Comparison of ENCODE assay signal across 9 cellular contexts in the genomic region with DNA sequence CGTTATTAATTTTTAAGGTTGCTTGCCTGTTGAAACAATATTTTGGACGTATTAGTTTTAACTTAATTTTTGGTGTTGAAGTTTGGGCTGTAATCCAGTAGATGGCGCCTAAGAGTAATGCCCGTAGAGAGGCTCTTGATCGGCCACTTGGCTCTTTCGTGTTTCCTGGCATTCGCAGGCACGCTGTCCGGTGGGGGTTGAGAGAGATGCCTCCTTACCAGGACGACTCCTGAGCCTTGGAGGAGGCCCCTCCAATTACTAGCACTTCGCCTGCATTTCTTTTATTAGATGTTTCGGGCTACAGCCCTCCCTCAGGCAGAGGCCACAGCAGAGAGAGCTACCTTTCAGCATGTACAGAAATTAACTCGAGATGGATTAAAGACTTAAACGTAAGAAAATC. TPM values are rescaled to one million over a fixed set of nuclear protein-coding genes. Genes with fewer than 3 reads are reported as not detected.
A peak's percentile ranks its signal among the peaks of the same experiment; 100 is the strongest.
DNase-seq lines count a peak whose midpoint lies in the region; ATAC-seq and TF ChIP-seq lines count a peak whose summit lies in the region.
"Had no signal": no experiment of that assay in that cellular context is flagged by ENCODE, and none has a peak within 500 bp of the region (broad histone marks: within the 10 kb centered on the region; RNA-seq: fewer than 3 reads in every experiment).

No MANE protein-coding gene starts in this region.

- H4K20me1 ChIP-seq in mammary epithelial cell (ENCODE audit: insufficient read depth, low read length), result no peaks in the 10 kb centered on the region

- CTCF ChIA-PET in mammary epithelial cell (lab: Charles Lee; ENCODE audit: low non-redundant PET), result interaction anchor here (1.1 kb wide), 1 partner anchor 307 kb away, joined by 3 read pairs; no protein-coding TSS in a partner anchor

- TF ChIP-seq CTCF in heart right ventricle (IDR thresholded peaks at IDR 0.05) (peak in 7 of 9 donors; percentile 23 to 66 (median 47)), mammary epithelial cell (conservative IDR thresholded peaks at IDR 0.05 in 1 of 2, IDR thresholded peaks at IDR 0.05 in 1 of 2; ENCODE audit: extremely low read depth in 1 of 2, insufficient read depth in 1 of 2, low read depth in 1 of 2, low read length in 2 of 2) (peak; percentile 75 to 83), Peyer's patch (IDR thresholded peaks at IDR 0.05) (peak in 3 of 6 experiments; percentile 6 to 39 (median 19))

- H3K4me1 ChIP-seq in heart right ventricle (no peaks in the 10 kb centered on the region), mammary epithelial cell (ENCODE audit: insufficient read depth, low read length) (no peaks in the 10 kb centered on the region), Peyer's patch (no peaks in the 10 kb centered on the region)

- H3K27ac ChIP-seq in heart right ventricle, result no peak overlapping the region
- H3K27ac ChIP-seq in mammary epithelial cell (ENCODE audit: insufficient read depth, low read depth, low read length), result no peak overlapping the region
- H3K27ac ChIP-seq in Peyer's patch, result no peak overlapping the region

- no TSS peak for BruUV-seq in mammary epithelial cell (replicated peaks; lab: Mats Ljungman, UMichigan)

- in situ Hi-C loops in mammary epithelial cell (cut with MboI; ENCODE audit: low sequenced_read_pairs in 2 of 2), result no loop called here

- H3K79me2 ChIP-seq in mammary epithelial cell (ENCODE audit: insufficient read depth, low read length), result no peaks in the 10 kb centered on the region

- no peak overlapping the region for H3K9ac ChIP-seq in mammary epithelial cell (ENCODE audit: insufficient read depth, low read length)

- intact Hi-C loops in heart right ventricle (cut with DNase I) (no loop called here), left ventricle myocardium superior (cut with micrococcal nuclease) (no loop called here), mammary epithelial cell (cut with micrococcal nuclease) (loop anchor here (1.0 to 5.0 kb wide), 3 partner anchors 196 to 564 kb away; a partner anchor contains a TSS)

- dilution Hi-C loops in mammary epithelial cell (cut with HindIII; ENCODE audit: low sequenced_read_pairs), result no loop called here

- H3K9me3 ChIP-seq in heart right ventricle, result peaks cover 0 to 4% (median 0%) of the 10 kb centered on the region in 11 donors
- no peaks in the 10 kb centered on the region for H3K9me3 ChIP-seq in mammary epithelial cell (replicated peaks; ENCODE audit: insufficient read depth, low read length)
- no peaks in the 10 kb centered on the region for H3K9me3 ChIP-seq in Peyer's patch

- peak in 1 of 2 donors; percentile 3 for DNase-seq in heart right ventricle
- DNase-seq in left ventricle myocardium superior, result no peak
- DNase-seq in HPDE6-E6E7 (ENCODE audit: extremely low spot score), result peak; percentile 20
- DNase-seq in OCI-M1 (lab: John Stamatoyannopoulos, UW), result peak; percentile 84
- DNase-seq in mammary epithelial cell, result peak; percentile 27
- DNase-seq in myocyte (ENCODE audit: low read depth), result peak; percentile 53
- no peak for DNase-seq in Peyer's patch

- WGBS in heart right ventricle, 2 donors, result 13% methylated on average over 14 of the region's 14 CpGs
- WGBS in mammary epithelial cell (ENCODE audit: low coverage, missing lambda C conversion rate), result 12% methylated on average over 14 of the region's 14 CpGs

- H2AFZ ChIP-seq in mammary epithelial cell (ENCODE audit: low read depth, low read length), result peak overlapping the region; percentile 52

- H3K4me2 ChIP-seq in mammary epithelial cell (ENCODE audit: insufficient read depth, low read depth, low read length), result no peak overlapping the region

- ATAC-seq in heart right ventricle, result no peak
- ATAC-seq in left ventricle myocardium superior, result no peak
- peak; percentile 88 for ATAC-seq in GM21576 (IDR thresholded peaks at IDR 0.05; ENCODE audit: unreplicated experiment)

- H3K36me3 ChIP-seq in heart right ventricle (no peaks in the 10 kb centered on the region), mammary epithelial cell (ENCODE audit: insufficient read depth, low read length) (no peaks in the 10 kb centered on the region), Peyer's patch (no peaks in the 10 kb centered on the region)

- no peak for TF ChIP-seq POLR2A in Peyer's patch (IDR thresholded peaks at IDR 0.05)

- H3K4me3 ChIP-seq in heart right ventricle, result no peak overlapping the region
- H3K4me3 ChIP-seq in mammary epithelial cell (replicated peaks in 1 of 3; ENCODE audit: insufficient read depth in 1 of 3, low read depth in 2 of 3, low read length in 3 of 3), result no peak overlapping the region
- H3K4me3 ChIP-seq in Peyer's patch, result no peak overlapping the region

- no peaks in the 10 kb centered on the region for H3K27me3 ChIP-seq in heart right ventricle
- no peaks in the 10 kb centered on the region for H3K27me3 ChIP-seq in mammary epithelial cell (ENCODE audit: insufficient read depth, low read length)
- no peaks in the 10 kb centered on the region for H3K27me3 ChIP-seq in Peyer's patch

RNA-seq across cellular contexts. Expression of a gene that starts 12.0 kb away (rescaled TPM):
- total RNA-seq in heart right ventricle, result not detected
- polyA plus RNA-seq in heart right ventricle, result not detected
- not detected for total RNA-seq in left ventricle myocardium superior
- not detected for total RNA-seq in mammary epithelial cell
- polyA plus RNA-seq in mammary epithelial cell, result not detected
- polyA minus RNA-seq in mammary epithelial cell, result not detected
- not detected in 2 replicates for total RNA-seq in myocyte
- polyA plus RNA-seq in myocyte (2012), result not detected
- not detected for total RNA-seq in Peyer's patch

RNA-seq across cellular contexts. Expression of a gene that starts 34.6 kb away (rescaled TPM):
- total RNA-seq in heart right ventricle (not detected), left ventricle myocardium superior (not detected), mammary epithelial cell (not detected), myocyte (not detected in 2 replicates), Peyer's patch (not detected)
- polyA plus RNA-seq in heart right ventricle (under 1 TPM in 1 of 2 donors, not detected in 1; 0.03 TPM), mammary epithelial cell (not detected)
- polyA minus RNA-seq in mammary epithelial cell, result not detected
- not detected for polyA plus RNA-seq in myocyte (2012)
- total RNA-seq: temporal lobe had no signal

RNA-seq across cellular contexts. Expression of a gene that starts 46.1 kb away (rescaled TPM):
- total RNA-seq in heart right ventricle (not detected), left ventricle myocardium superior (not detected), mammary epithelial cell (not detected), myocyte (not detected in 2 replicates), Peyer's patch (not detected)
- polyA plus RNA-seq in heart right ventricle (not detected), mammary epithelial cell (not detected)
- not detected for polyA minus RNA-seq in mammary epithelial cell
- polyA plus RNA-seq in myocyte (2012), result not detected

Comparison
In these comparisons a context has a peak if more than half of its experiments do, and no peak if none do; other contexts are left out.
1. DNase-seq: peak in HPDE6-E6E7 (single experiment), OCI-M1 (single experiment), mammary epithelial cell (single experiment) and myocyte (single experiment); none in left ventricle myocardium superior (single experiment) and Peyer's patch (0 of 3).